In the genomic region with DNA sequence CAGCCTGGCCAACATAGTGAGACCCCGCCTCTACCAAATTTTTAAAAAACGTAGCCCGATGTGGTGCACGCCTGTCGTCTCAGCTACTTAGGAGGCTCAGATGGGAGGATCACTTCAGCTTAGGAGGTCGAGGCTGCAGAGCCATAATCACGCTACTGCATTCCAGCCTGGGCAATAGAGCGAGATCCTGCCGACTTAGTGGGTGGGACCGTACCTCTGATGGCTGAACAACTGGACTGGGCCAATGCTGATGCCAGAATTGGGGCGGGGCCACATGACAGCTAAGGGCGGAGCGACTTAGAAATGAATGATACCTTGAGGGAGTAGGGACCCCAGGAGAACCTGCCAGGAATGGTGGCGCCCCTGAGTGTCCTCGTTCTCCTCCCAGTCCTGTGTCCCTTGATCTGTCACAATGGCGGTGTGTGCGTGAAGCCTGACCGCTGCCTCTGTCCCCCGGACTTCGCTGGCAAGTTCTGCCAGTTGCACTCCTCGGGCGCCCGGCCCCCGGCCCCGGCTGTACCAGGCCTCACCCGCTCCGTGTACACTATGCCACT, we compare ENCODE assay signal across 1 cellular context.
TF ChIP-seq lines count a peak whose summit lies in the region.

No MANE protein-coding gene starts in this region.

TF ChIP-seq in SK-N-SH, 30 proteins besides CTCF, POLR2A, EP300 and RAD21 (continued from another document):
- TF ChIP-seq FOSL2 (IDR thresholded peaks at IDR 0.05; ENCODE audit: borderline replicate concordance, low read depth) (no peak), MXI1 (IDR thresholded peaks at IDR 0.05; ENCODE audit: low read depth, low read length) (no peak), EZH2phosphoT487 (IDR thresholded peaks at IDR 0.05; ENCODE audit: borderline replicate concordance, low read depth) (no peak), FOXM1 (IDR thresholded peaks at IDR 0.05; ENCODE audit: low read depth) (no peak), REST (IDR thresholded peaks at IDR 0.05; ENCODE audit: low read depth, low read length) (no peak), ZBTB33 (IDR thresholded peaks at IDR 0.05; ENCODE audit: borderline replicate concordance, low read depth) (no peak), POLR2AphosphoS5 (IDR thresholded peaks at IDR 0.05; ENCODE audit: low read depth, low read length) (no peak), RFX5 (IDR thresholded peaks at IDR 0.05; ENCODE audit: low read length) (no peak), TCF12 (IDR thresholded peaks at IDR 0.05) (no peak), NFIC (IDR thresholded peaks at IDR 0.05; ENCODE audit: borderline replicate concordance) (no peak)
- TF ChIP-seq, protein P1, sequence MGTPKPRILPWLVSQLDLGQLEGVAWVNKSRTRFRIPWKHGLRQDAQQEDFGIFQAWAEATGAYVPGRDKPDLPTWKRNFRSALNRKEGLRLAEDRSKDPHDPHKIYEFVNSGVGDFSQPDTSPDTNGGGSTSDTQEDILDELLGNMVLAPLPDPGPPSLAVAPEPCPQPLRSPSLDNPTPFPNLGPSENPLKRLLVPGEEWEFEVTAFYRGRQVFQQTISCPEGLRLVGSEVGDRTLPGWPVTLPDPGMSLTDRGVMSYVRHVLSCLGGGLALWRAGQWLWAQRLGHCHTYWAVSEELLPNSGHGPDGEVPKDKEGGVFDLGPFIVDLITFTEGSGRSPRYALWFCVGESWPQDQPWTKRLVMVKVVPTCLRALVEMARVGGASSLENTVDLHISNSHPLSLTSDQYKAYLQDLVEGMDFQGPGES (IDR thresholded peaks at IDR 0.05; ENCODE audit: low read depth, low read length), result no peak
TF ChIP-seq in SK-N-SH: peak in this region for 0.
